Comparison of ENCODE assay signal across 8 cellular contexts in genomic region chr16:57863434-57864160, GRCh38.
DNase-seq lines count a peak whose midpoint lies in the region; ATAC-seq, FAIRE-seq and TF ChIP-seq lines count a peak whose summit lies in the region.

No MANE protein-coding gene starts in this region.

- in situ Hi-C loops in GM12878 (cut with MboI): no loop called here

- no peak overlapping the region for H2AFZ ChIP-seq in GM12878 (ENCODE audit: control insufficient read depth, low read depth, low read length)

- SMC1A ChIA-PET in GM12878 (lab: Charles Lee; ENCODE audit: uncharacterized antibody, unreplicated experiment): interaction anchor here (1.0 to 1.9 kb wide), 2 partner anchors 55 to 69 kb away, joined by 3 to 6 read pairs; no protein-coding TSS in a partner anchor

- H3K27ac ChIP-seq in GM12878 (ENCODE audit: control insufficient read depth, insufficient read depth) (no peak overlapping the region), iPS DF 6.9 (ENCODE audit: low read length) (no peak overlapping the region), small intestine (ENCODE audit: low read depth in 1 of 2, low read length in 1 of 2) (no peak overlapping the region)
- H3K27ac ChIP-seq in CD8-positive, alpha-beta T cell (ENCODE audit: low read depth, low read length): no peak overlapping the region

- DNase-seq in GM04503 (ENCODE audit: low read depth) (peak; percentile 45), NCI-H2107 treated with DMSO at 0.1 percent for 48 hours (lab: John Stamatoyannopoulos, UW; ENCODE audit: unreplicated experiment) (peak; percentile 67), GM12878 (ENCODE audit: low read depth, low spot score) (no peak), iPS DF 6.9 (ENCODE audit: low read depth, low spot score) (peak; percentile 74), small intestine (peak; percentile 83), NCI-H526 treated with DMSO at 0.1 percent for 48 hours (lab: John Stamatoyannopoulos, UW) (no peak)
- DNase-seq in CD8-positive, alpha-beta T cell: no peak

- RAD21 ChIA-PET in GM12878 (lab: Charles Lee; ENCODE audit: unreplicated experiment): interaction anchor here (1.0 to 1.5 kb wide), 4 partner anchors 53 to 209 kb away, joined by 3 to 4 read pairs (median 3); no protein-coding TSS in a partner anchor

- H3K27me3 ChIP-seq in GM12878 (replicated peaks in 1 of 2; ENCODE audit: control insufficient read depth in 2 of 2, insufficient read depth in 2 of 2, low read length in 1 of 2): no peaks in the 10 kb centered on the region
- no peaks in the 10 kb centered on the region for H3K27me3 ChIP-seq in iPS DF 6.9 (ENCODE audit: control insufficient read depth, insufficient read depth, low read length)
- no peaks in the 10 kb centered on the region for H3K27me3 ChIP-seq in small intestine (ENCODE audit: control insufficient read depth in 2 of 2, insufficient read depth in 2 of 2, low read length in 2 of 2)
- no peaks in the 10 kb centered on the region for H3K27me3 ChIP-seq in CD8-positive, alpha-beta T cell (ENCODE audit: insufficient read depth, low read length)

- no peak overlapping the region for H3K27ac Mint-ChIP-seq in CD8-positive, alpha-beta T cell

- H3K27me3 Mint-ChIP-seq in CD8-positive, alpha-beta T cell (ENCODE audit: low read depth): peaks cover 18% of the 10 kb centered on the region

- ATAC-seq in GM12878 (no peak), HG02610 (IDR thresholded peaks at IDR 0.05; ENCODE audit: unreplicated experiment) (no peak)
- no peak for ATAC-seq in CD8-positive, alpha-beta T cell

- TF ChIP-seq POLR2A in GM12878 (IDR thresholded peaks at IDR 0.05; ENCODE audit: low read depth, low read length): no peak

- H3K4me1 ChIP-seq in GM12878 (ENCODE audit: control insufficient read depth, insufficient read depth, low read length) (no peaks in the 10 kb centered on the region), iPS DF 6.9 (ENCODE audit: control insufficient read depth, insufficient read depth, low read length) (peaks cover 3% of the 10 kb centered on the region), small intestine (ENCODE audit: control insufficient read depth in 2 of 2, insufficient read depth in 1 of 2, low read depth in 1 of 2, low read length in 1 of 2) (no peaks in the 10 kb centered on the region)
- no peaks in the 10 kb centered on the region for H3K4me1 ChIP-seq in CD8-positive, alpha-beta T cell (ENCODE audit: insufficient read depth, low read length)

- H3K36me3 Mint-ChIP-seq in CD8-positive, alpha-beta T cell: no peaks in the 10 kb centered on the region

- FAIRE-seq in GM12878 (lab: Jason Lieb, UNC): no peak
- FAIRE-seq in small intestine (lab: Jason Lieb, UNC): no peak

- H3K9ac ChIP-seq in GM12878 (ENCODE audit: control insufficient read depth, insufficient read depth, low read length): no peak overlapping the region

- POLR2A ChIA-PET in GM12878 (lab: Charles Lee): interaction anchor here (0.9 kb wide), 1 partner anchor 90 kb away, joined by 3 read pairs; no protein-coding TSS in a partner anchor
- POLR2A ChIA-PET in CD8-positive, alpha-beta T cell (lab: Charles Lee): interaction anchor here (0.6 kb wide), 1 partner anchor 117 kb away, joined by 3 read pairs; no protein-coding TSS in a partner anchor

- H3K4me3 Mint-ChIP-seq in CD8-positive, alpha-beta T cell: no peak overlapping the region

- CTCF ChIA-PET in GM12878 (lab: Yijun Ruan, JAX): interaction anchor here (0.7 to 2.3 kb wide), 3 partner anchors 35 to 128 kb away, joined by 3 to 9 read pairs (median 4); partner anchors contain the start of gene KATNB1
- CTCF ChIA-PET in CD8-positive, alpha-beta T cell (lab: Charles Lee): interaction anchor here (0.6 to 1.4 kb wide), 3 partner anchors 106 to 132 kb away, joined by 3 to 4 read pairs (median 3); no protein-coding TSS in a partner anchor

- peak; percentile 9 to 37 (median 17); a peak in 3 of 6 replicates for TF ChIP-seq CTCF in GM12878 (IDR thresholded peaks at IDR 0.05 in 2 of 3, conservative IDR thresholded peaks at IDR 0.05 in 1 of 3; ENCODE audit: control insufficient read depth in 2 of 3, extremely low read depth in 1 of 3, insufficient read depth in 1 of 3, low read depth in 3 of 3, low read length in 3 of 3)
- TF ChIP-seq CTCF in CD8-positive, alpha-beta T cell (IDR thresholded peaks at IDR 0.05): no peak

- WGBS in GM12878 (ENCODE audit: insufficient coverage, insufficient replicate concordance, low lambda C conversion rate, missing lambda C conversion rate): 0% methylated on average over 5 of the region's 5 CpGs
- no CpG with 5 or more reads among the region's 5 CpGs for WGBS in iPS DF 6.9 (ENCODE audit: insufficient coverage, insufficient read length)
- WGBS in small intestine, 3 donors: 0 to 4% (median 2%) methylated on average over 5 of the region's 5 CpGs

- intact Hi-C loops in GM12878 (cut with micrococcal nuclease; ENCODE audit: unreplicated experiment): loop anchor here (5.0 kb wide), 1 partner anchor 106 kb away; no protein-coding TSS in a partner anchor
- intact Hi-C loops in CD8-positive, alpha-beta T cell (cut with DNase I, micrococcal nuclease): loop anchor here in 1 of 2 experiments (1.0 to 10.0 kb wide), 2 partner anchors 69 to 106 kb away; no protein-coding TSS in a partner anchor

- H3K9me3 ChIP-seq in GM12878 (replicated peaks; ENCODE audit: control insufficient read depth, insufficient read depth, low read length): no peaks in the 10 kb centered on the region
- no peaks in the 10 kb centered on the region for H3K9me3 ChIP-seq in iPS DF 6.9 (ENCODE audit: control insufficient read depth, insufficient read depth, low read length)
- no peaks in the 10 kb centered on the region for H3K9me3 ChIP-seq in small intestine (ENCODE audit: control insufficient read depth, low read depth)
- H3K9me3 ChIP-seq in CD8-positive, alpha-beta T cell (ENCODE audit: low read length): no peaks in the 10 kb centered on the region

- no peak for TF ChIP-seq EP300 in GM12878 (IDR thresholded peaks at IDR 0.05; ENCODE audit: borderline replicate concordance in 1 of 2, control insufficient read depth in 1 of 2, low read depth in 2 of 2, low read length in 2 of 2)

- H4K20me1 ChIP-seq in GM12878 (ENCODE audit: control insufficient read depth, insufficient read depth): no peaks in the 10 kb centered on the region

- H3K9me3 Mint-ChIP-seq in CD8-positive, alpha-beta T cell: no peaks in the 10 kb centered on the region

- BruUV-seq in GM12878 (replicated peaks; lab: Mats Ljungman, UMichigan): no TSS peak

- no peaks in the 10 kb centered on the region for H3K36me3 ChIP-seq in GM12878 (ENCODE audit: control insufficient read depth in 2 of 2, insufficient read depth in 2 of 2, low read length in 1 of 2)
- no peaks in the 10 kb centered on the region for H3K36me3 ChIP-seq in iPS DF 6.9 (ENCODE audit: control insufficient read depth, insufficient read depth, low read length)
- no peaks in the 10 kb centered on the region for H3K36me3 ChIP-seq in small intestine (ENCODE audit: control insufficient read depth in 2 of 2, insufficient read depth in 2 of 2, low read length in 2 of 2)
- no peaks in the 10 kb centered on the region for H3K36me3 ChIP-seq in CD8-positive, alpha-beta T cell (ENCODE audit: insufficient read depth, low read length)

- H3K4me3 ChIP-seq in GM12878: no peak overlapping the region
- H3K4me3 ChIP-seq in iPS DF 6.9 (ENCODE audit: low read length): no peak overlapping the region
- no peak overlapping the region for H3K4me3 ChIP-seq in small intestine (ENCODE audit: low read depth in 1 of 2, low read length in 2 of 2)
- no peak overlapping the region for H3K4me3 ChIP-seq in CD8-positive, alpha-beta T cell (ENCODE audit: low read depth, low read length)

- TF ChIP-seq RAD21 in GM12878 (IDR thresholded peaks at IDR 0.05; ENCODE audit: insufficient read depth, low read depth, low read length): peak; percentile 42

- H3K4me2 ChIP-seq in GM12878 (ENCODE audit: control insufficient read depth, insufficient read depth): no peak overlapping the region

- H3K79me2 ChIP-seq in GM12878 (ENCODE audit: control insufficient read depth, insufficient read depth, low read length): no peaks in the 10 kb centered on the region

- no peaks in the 10 kb centered on the region for H3K4me1 Mint-ChIP-seq in CD8-positive, alpha-beta T cell (ENCODE audit: low read depth)

TF ChIP-seq in GM12878, 131 proteins besides CTCF, POLR2A, EP300 and RAD21:
- no peak for TF ChIP-seq RELB (IDR thresholded peaks at IDR 0.05; ENCODE audit: low read depth)
- TF ChIP-seq MYC (IDR thresholded peaks at IDR 0.05; ENCODE audit: insufficient read depth, insufficient read length, insufficient replicate concordance, low read length, severe bottlenecking): no peak
- peak; percentile 28; the same call in 1 of the 2 replicates for TF ChIP-seq SMC3 (IDR thresholded peaks at IDR 0.05; ENCODE audit: borderline replicate concordance, low read length)
- no peak for TF ChIP-seq MEF2A (IDR thresholded peaks at IDR 0.05; ENCODE audit: insufficient read depth, low read depth, low read length)
- no peak for TF ChIP-seq ELK1 (IDR thresholded peaks at IDR 0.05; ENCODE audit: low read depth, low read length)

Comparison
In these comparisons a context has a peak if more than half of its experiments do, and no peak if none do; other contexts are left out.
1. DNase-seq: peak in GM04503 (single experiment), NCI-H2107 treated with DMSO at 0.1 percent for 48 hours (single experiment), iPS DF 6.9 (single experiment) and small intestine (single experiment); none in GM12878 (single experiment), NCI-H526 treated with DMSO at 0.1 percent for 48 hours (single experiment) and CD8-positive, alpha-beta T cell (0 of 7).